In genomic region chr4:5993876-5994811, GRCh38 we compare ENCODE assay signal across 21 cellular contexts. TPM values are rescaled to one million over a fixed set of nuclear protein-coding genes. Genes with fewer than 3 reads are reported as not detected.
DNase-seq lines count a peak whose midpoint lies in the region; TF ChIP-seq lines count a peak whose summit lies in the region.
"Had no signal": no experiment of that assay in that cellular context is flagged by ENCODE, and none has a peak within 500 bp of the region (broad histone marks: within the 10 kb centered on the region; RNA-seq: fewer than 3 reads in every experiment).

No MANE protein-coding gene starts in this region.

- TF ChIP-seq CTCF in glutamatergic neuron (IDR thresholded peaks at IDR 0.05; ENCODE audit: partially characterized antibody, unreplicated experiment) (no peak), sigmoid colon (IDR thresholded peaks at IDR 0.05) (no peak)

- no peak for TF ChIP-seq EP300 in sigmoid colon (IDR thresholded peaks at IDR 0.05)

- H3K36me3 ChIP-seq in Karpas-422 (ENCODE audit: insufficient read depth, low read length) (no peaks in the 10 kb centered on the region), sigmoid colon (no peaks in the 10 kb centered on the region)

- H2AFZ ChIP-seq in Karpas-422 (ENCODE audit: low read length) = no peak overlapping the region

- no peaks in the 10 kb centered on the region for H3K79me2 ChIP-seq in Karpas-422 (ENCODE audit: low read length)

- peaks cover 6% of the 10 kb centered on the region for H3K27me3 Mint-ChIP-seq in glutamatergic neuron (ENCODE audit: unreplicated experiment)

- H3K27ac ChIP-seq in Karpas-422 (ENCODE audit: low read length) = peak overlapping the region; percentile 45
- no peak overlapping the region for H3K27ac ChIP-seq in sigmoid colon

- no peak overlapping the region for H3K4me3 Mint-ChIP-seq in glutamatergic neuron (ENCODE audit: unreplicated experiment)
- H3K4me3 Mint-ChIP-seq: CD8-positive, alpha-beta memory T cell had no signal

- TF ChIP-seq POLR2A in sigmoid colon (IDR thresholded peaks at IDR 0.05) = no peak

- intact Hi-C loops in sigmoid colon (cut with DNase I) = no loop called here

- peaks cover 17% of the 10 kb centered on the region for H3K4me1 Mint-ChIP-seq in glutamatergic neuron (ENCODE audit: low read depth, unreplicated experiment)

- H3K27me3 ChIP-seq in Karpas-422 (ENCODE audit: low read length) (no peaks in the 10 kb centered on the region), sigmoid colon (peaks cover 0 to 68% (median 0%) of the 10 kb centered on the region in 3 donors)

- H3K36me3 Mint-ChIP-seq in glutamatergic neuron (ENCODE audit: unreplicated experiment) = peaks cover 3% of the 10 kb centered on the region

- 80 to 84% methylated on average over 23 of the region's 23 CpGs for WGBS in sigmoid colon, 2 donors

- no peaks in the 10 kb centered on the region for H4K20me1 ChIP-seq in Karpas-422 (ENCODE audit: insufficient read depth, low read depth, low read length)

- H3K4me1 ChIP-seq in Karpas-422 (ENCODE audit: low read length) (peaks cover 95% of the 10 kb centered on the region), sigmoid colon (no peaks in the 10 kb centered on the region)

- H3K9ac ChIP-seq in Karpas-422 (ENCODE audit: low read length) = peak overlapping the region; percentile 20

- DNase-seq in activated CD8-positive, alpha-beta memory T cell treated with anti-CD3 and anti-CD28 coated beads, Interleukin-2, amount 50 U/mL, for 48 hours = peak; percentile 34
- DNase-seq in activated CD8-positive, alpha-beta memory T cell treated with anti-CD3 and anti-CD28 coated beads, Interleukin-2, amount 50 U/mL, for 4 hours = no peak
- DNase-seq in Karpas-422 (no peak), glutamatergic neuron (no peak), sigmoid colon (peak; percentile 40), putamen (ENCODE audit: low spot score) (no peak), AML-193 (lab: John Stamatoyannopoulos, UW) (no peak)
- no peak for DNase-seq in stimulated activated CD4-positive, alpha-beta T cell treated with anti-CD3 and anti-CD28 coated beads, Interleukin-12 subunit alpha, Interleukin-12 subunit beta, amount 100 ng/mL, for 4 hours
- DNase-seq: CD8-positive, alpha-beta memory T cell; DMS79 treated with DMSO at 0.1 percent for 48 hours; HCEC 1CT; KBM-7; MV-4-11; NCI-H187; NCI-H226; NCI-H526; PC-3; RPMI8226; SHP77 treated with DMSO at 0.1 percent for 48 hours had no signal

- H3K4me3 ChIP-seq in Karpas-422 (ENCODE audit: low read length) (no peak overlapping the region), sigmoid colon (no peak overlapping the region)

- H3K4me2 ChIP-seq in Karpas-422 (ENCODE audit: low read depth, low read length, poor library complexity, severe bottlenecking) = peak overlapping the region; percentile 41

- H3K27ac Mint-ChIP-seq in glutamatergic neuron (ENCODE audit: unreplicated experiment) = peak overlapping the region; percentile 38
- H3K27ac Mint-ChIP-seq: CD8-positive, alpha-beta memory T cell had no signal

- H3K9me3 Mint-ChIP-seq in glutamatergic neuron (ENCODE audit: unreplicated experiment) = peaks cover 2% of the 10 kb centered on the region
- H3K9me3 Mint-ChIP-seq: CD8-positive, alpha-beta memory T cell had no signal

- no peaks in the 10 kb centered on the region for H3K9me2 ChIP-seq in Karpas-422 (replicated peaks; ENCODE audit: insufficient read depth, low read length)

- H3K9me3 ChIP-seq in Karpas-422 (ENCODE audit: low read length) (no peaks in the 10 kb centered on the region), sigmoid colon (no peaks in the 10 kb centered on the region)

RNA-seq across cellular contexts. Expression of gene C4orf50, which starts 24.1 kb away (rescaled TPM):
- 0.19 and 0.32 TPM in 2 replicates for total RNA-seq in Karpas-422 (2014; rRNA removed; shearing (Covaris generic); ENCODE audit: low replicate concordance)
- 0.56 TPM for total RNA-seq in glutamatergic neuron (ENCODE audit: unreplicated experiment)
- total RNA-seq in sigmoid colon = under 1 TPM; 0.16 to 0.83 (median 0.70) TPM
- under 1 TPM in 2 of 3 donors, not detected in 1; under 0.01 to 0.17 TPM for polyA plus RNA-seq in sigmoid colon
- total RNA-seq: G401, PC-3 had no signal
- polyA plus RNA-seq: BJ had no signal

Comparison
In these comparisons a context has a peak if more than half of its experiments do, and no peak if none do; other contexts are left out.
1. DNase-seq: peak in activated CD8-positive, alpha-beta memory T cell treated with anti-CD3 and anti-CD28 coated beads, Interleukin-2, amount 50 U/mL, for 48 hours (single experiment) and sigmoid colon (single experiment); none in activated CD8-positive, alpha-beta memory T cell treated with anti-CD3 and anti-CD28 coated beads, Interleukin-2, amount 50 U/mL, for 4 hours (single experiment), Karpas-422 (single experiment), glutamatergic neuron (single experiment), putamen (single experiment), stimulated activated CD4-positive, alpha-beta T cell treated with anti-CD3 and anti-CD28 coated beads, Interleukin-12 subunit alpha, Interleukin-12 subunit beta, amount 100 ng/mL, for 4 hours (single experiment) and AML-193 (0 of 2).